35 cellular contexts compared by ENCODE assay signal in the genomic region with DNA sequence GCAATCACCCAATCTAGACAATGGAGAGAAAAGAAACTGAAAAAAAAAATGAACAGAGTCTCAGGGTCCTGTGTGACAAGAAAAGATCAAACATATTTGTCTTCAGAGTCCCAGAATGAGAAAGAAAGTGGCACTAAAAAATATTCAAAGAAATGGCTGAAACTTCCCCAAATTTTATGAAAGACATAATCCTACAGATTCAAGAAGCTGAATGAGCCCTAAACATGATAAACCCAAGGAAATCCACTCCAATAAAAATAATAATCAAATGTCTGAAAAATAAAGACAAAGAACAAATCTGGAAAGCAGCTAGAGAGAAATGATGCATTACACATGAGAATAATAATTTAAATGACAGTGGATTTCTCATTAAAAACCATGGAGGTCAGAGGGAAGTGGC.
"Had no signal": no experiment of that assay in that cellular context is flagged by ENCODE, and none has a peak within 500 bp of the region (broad histone marks: within the 10 kb centered on the region; RNA-seq: fewer than 3 reads in every experiment).

No MANE protein-coding gene starts in this region.

- DNase-seq: Karpas-422, Kasumi-1, MG63, MM.1S, MV-4-11, NCI-H1048, NCI-H1092, NCI-H1092 treated with DMSO at 0.1 percent for 48 hours, NCI-H1105, NCI-H1105 treated with DMSO at 0.1 percent for 48 hours, NCI-H1417, NCI-H1417 treated with DMSO at 0.1 percent for 48 hours, NCI-H1436, NCI-H1436 treated with DMSO at 0.1 percent for 48 hours, NCI-H146, NCI-H1694, NCI-H1694 treated with DMSO at 0.1 percent for 48 hours, NCI-H187, NCI-H187 treated with DMSO at 0.1 percent for 48 hours, NCI-H1930, NCI-H2029, NCI-H2029 treated with DMSO at 0.1 percent for 48 hours, NCI-H2081, NCI-H2081 treated with DMSO at 0.1 percent for 48 hours, NCI-H2107, NCI-H2171, NCI-H2171 treated with DMSO at 0.1 percent for 48 hours, NCI-H2227 treated with DMSO at 0.1 percent for 48 hours, NCI-H226, NCI-H345, NCI-H446, NCI-H446 treated with DMSO at 0.1 percent for 48 hours, NCI-H510A, NCI-H510A treated with DMSO at 0.1 percent for 48 hours, NCI-H524 had no signal

- H3K9me3 ChIP-seq: MG63 had no signal

- H3K36me3 ChIP-seq: MG63 had no signal

- H3K4me3 ChIP-seq: MG63 had no signal
